In genomic region chr13:110319397-110319773, GRCh38 we compare ENCODE assay signal across 15 cellular contexts. TPM values are rescaled to one million over a fixed set of nuclear protein-coding genes. Genes with fewer than 3 reads are reported as not detected.
DNase-seq lines count a peak whose midpoint lies in the region; ATAC-seq and TF ChIP-seq lines count a peak whose summit lies in the region.
"Had no signal": no experiment of that assay in that cellular context is flagged by ENCODE, and none has a peak within 500 bp of the region (broad histone marks: within the 10 kb centered on the region; RNA-seq: fewer than 3 reads in every experiment).

No MANE protein-coding gene starts in this region.

- DNase-seq in RWPE1 (ENCODE audit: low spot score), result no peak
- no peak for DNase-seq in HPDE6-E6E7 (ENCODE audit: extremely low spot score)
- no peak for DNase-seq in ovary
- DNase-seq in stimulated activated CD4-positive, alpha-beta T cell treated with anti-CD3 and anti-CD28 coated beads, Interleukin-4, amount 100 ng/mL, for 4 hours, result no peak
- DNase-seq: activated gamma-delta T cell treated with Interleukin-2 at 50 U/mL for 16 hours; C1 segment of cervical spinal cord; effector memory CD8-positive, alpha-beta T cell; NCI-H1436 treated with DMSO at 0.1 percent for 48 hours; NCI-H524 treated with DMSO at 0.1 percent for 48 hours; nucleus accumbens; Peyer's patch had no signal

- H3K36me3 ChIP-seq in BLaER1 treated with 17β-estradiol and CSF1 and Interleukin-3, amounts not matched to agents 10 nM and 100 nM, result no peaks in the 10 kb centered on the region
- H3K36me3 ChIP-seq in gastroesophageal sphincter, result peaks cover 0 to 14% of the 10 kb centered on the region in 2 donors
- peaks cover 7% of the 10 kb centered on the region for H3K36me3 ChIP-seq in rectal smooth muscle tissue (ENCODE audit: control insufficient read depth, insufficient read depth, low read length)
- no peaks in the 10 kb centered on the region for H3K36me3 ChIP-seq in ovary

- no peaks in the 10 kb centered on the region; a peak in 1 of 22 replicates for H4K20me1 ChIP-seq in BLaER1 treated with 17β-estradiol and CSF1 and Interleukin-3, amounts not matched to agents 10 nM and 100 nM

- peaks cover 15 to 26% (median 19%) of the 10 kb centered on the region in 10 experiments for H3K4me1 ChIP-seq in BLaER1 treated with 17β-estradiol and CSF1 and Interleukin-3, amounts not matched to agents 10 nM and 100 nM
- peaks cover 6 to 100% (median 60%) of the 10 kb centered on the region in 3 donors for H3K4me1 ChIP-seq in gastroesophageal sphincter
- peaks cover 66% of the 10 kb centered on the region for H3K4me1 ChIP-seq in rectal smooth muscle tissue (ENCODE audit: control insufficient read depth, insufficient read depth, low read length)
- peaks cover 19% of the 10 kb centered on the region for H3K4me1 ChIP-seq in ovary (ENCODE audit: insufficient read depth)
- H3K4me1 ChIP-seq: Peyer's patch had no signal

- 0 out of 22 replicates have a peak overlapping the region, but pooled peaks of 2 of the 11 experiments have one; percentile 9 to 11 for H3K27ac ChIP-seq in BLaER1 treated with 17β-estradiol and CSF1 and Interleukin-3, amounts not matched to agents 10 nM and 100 nM
- peak overlapping the region; percentile 97 for H3K27ac ChIP-seq in RWPE1
- H3K27ac ChIP-seq in gastroesophageal sphincter, result peak overlapping the region; percentile 52 to 99 (median 84)
- H3K27ac ChIP-seq in rectal smooth muscle tissue (ENCODE audit: low read depth, low read length), result peak overlapping the region; percentile 76
- no peak overlapping the region for H3K27ac ChIP-seq in ovary

- peaks cover 0 to 7% (median 0%) of the 10 kb centered on the region in 11 experiments; a peak in 7 of 22 replicates for H3K27me3 ChIP-seq in BLaER1 treated with 17β-estradiol and CSF1 and Interleukin-3, amounts not matched to agents 10 nM and 100 nM
- H3K27me3 ChIP-seq in gastroesophageal sphincter, result no peaks in the 10 kb centered on the region
- H3K27me3 ChIP-seq in rectal smooth muscle tissue (ENCODE audit: control insufficient read depth, insufficient read depth, low read length), result no peaks in the 10 kb centered on the region
- no peaks in the 10 kb centered on the region for H3K27me3 ChIP-seq in ovary
- H3K27me3 ChIP-seq: Peyer's patch had no signal

- WGBS in gastroesophageal sphincter (ENCODE audit: low coverage in 1 of 2), 2 donors, result 33 to 64% methylated on average over 1 to 4 of the region's 4 CpGs
- 69 to 90% (median 70%) methylated on average over 4 of the region's 4 CpGs for WGBS in ovary, 3 donors

- no peak overlapping the region for H3K9ac ChIP-seq in BLaER1 treated with 17β-estradiol and CSF1 and Interleukin-3, amounts not matched to agents 10 nM and 100 nM
- no peak overlapping the region for H3K9ac ChIP-seq in rectal smooth muscle tissue (ENCODE audit: low read length)

- ATAC-seq in gastroesophageal sphincter, result no peak
- ATAC-seq in HG02763 (IDR thresholded peaks at IDR 0.05; ENCODE audit: unreplicated experiment), result no peak
- ATAC-seq: effector memory CD8-positive, alpha-beta T cell had no signal

- intact Hi-C loops in ovary (cut with DNase I), result loop anchor here in 1 of 4 donors (10.0 kb wide), 1 partner anchor 95 kb away; no protein-coding TSS in a partner anchor

- H3K4me3 ChIP-seq in BLaER1 treated with 17β-estradiol and CSF1 and Interleukin-3, amounts not matched to agents 10 nM and 100 nM, result peak overlapping the region in 2 of 10 experiments; percentile 40 to 42; a peak in 4 of 20 replicates
- H3K4me3 ChIP-seq in gastroesophageal sphincter, result no peak overlapping the region
- H3K4me3 ChIP-seq in rectal smooth muscle tissue (ENCODE audit: low read length), result no peak overlapping the region
- no peak overlapping the region for H3K4me3 ChIP-seq in ovary
- H3K4me3 ChIP-seq: Peyer's patch had no signal

- TF ChIP-seq POLR2A in gastroesophageal sphincter (IDR thresholded peaks at IDR 0.05) (no peak), ovary (IDR thresholded peaks at IDR 0.05) (no peak)

- TF ChIP-seq CTCF in RWPE1 (conservative IDR thresholded peaks at IDR 0.05; ENCODE audit: low read depth) (no peak), gastroesophageal sphincter (IDR thresholded peaks at IDR 0.05) (no peak), ovary (IDR thresholded peaks at IDR 0.05) (no peak)

- H3K9me3 ChIP-seq in BLaER1 treated with 17β-estradiol and CSF1 and Interleukin-3, amounts not matched to agents 10 nM and 100 nM (replicated peaks in 1 of 11), result peaks cover 0 to 14% (median 10%) of the 10 kb centered on the region in 11 experiments; a peak in 10 of 22 replicates
- H3K9me3 ChIP-seq in gastroesophageal sphincter (no peaks in the 10 kb centered on the region), ovary (no peaks in the 10 kb centered on the region)
- H3K9me3 ChIP-seq: Peyer's patch had no signal

- TF ChIP-seq EP300 in gastroesophageal sphincter (IDR thresholded peaks at IDR 0.05) (no peak), ovary (IDR thresholded peaks at IDR 0.05) (no peak)

- H3K4me2 ChIP-seq in BLaER1 treated with 17β-estradiol and CSF1 and Interleukin-3, amounts not matched to agents 10 nM and 100 nM, result peak overlapping the region; percentile 63 to 92 (median 78)

- POLR2A ChIA-PET in RWPE1 (lab: Yijun Ruan, JAX; ENCODE audit: low non-redundant PET), result no interaction called here

- CTCF ChIA-PET in RWPE1 (lab: Yijun Ruan, JAX), result interaction anchor here (0.6 kb wide), 1 partner anchor 20 kb away, joined by 4 read pairs; no protein-coding TSS in a partner anchor

RNA-seq across cellular contexts. Expression of gene COL4A2, which starts 12.3 kb away (rescaled TPM):
- total RNA-seq in gastroesophageal sphincter (100 to 1,000 TPM; 478 to 945 (median 543) TPM), ovary (100 to 1,000 TPM in 5 of 7 donors, 10 to 100 TPM in 2; 59.5 to 171 (median 120) TPM)
- polyA plus RNA-seq in ovary, result 100 to 1,000 TPM; 136 to 164 TPM

RNA-seq across cellular contexts. Expression of gene COL4A1, which starts 12.4 kb away (rescaled TPM):
- total RNA-seq in gastroesophageal sphincter, result 100 to 1,000 TPM; 278 to 618 (median 440) TPM
- 100 to 1,000 TPM in 3 of 7 donors, 10 to 100 TPM in 4; 42.3 to 106 (median 73.2) TPM for total RNA-seq in ovary
- polyA plus RNA-seq in ovary, result 100 to 1,000 TPM in 1 of 2 donors, 10 to 100 TPM in 1; 87.5 to 421 TPM

Comparison
In these comparisons a context has a peak if more than half of its experiments do, and no peak if none do; other contexts are left out.
1. H3K27ac ChIP-seq: peak in RWPE1 (single experiment), gastroesophageal sphincter (4 of 4) and rectal smooth muscle tissue (single experiment); none in ovary (0 of 2).